In the genomic region with DNA sequence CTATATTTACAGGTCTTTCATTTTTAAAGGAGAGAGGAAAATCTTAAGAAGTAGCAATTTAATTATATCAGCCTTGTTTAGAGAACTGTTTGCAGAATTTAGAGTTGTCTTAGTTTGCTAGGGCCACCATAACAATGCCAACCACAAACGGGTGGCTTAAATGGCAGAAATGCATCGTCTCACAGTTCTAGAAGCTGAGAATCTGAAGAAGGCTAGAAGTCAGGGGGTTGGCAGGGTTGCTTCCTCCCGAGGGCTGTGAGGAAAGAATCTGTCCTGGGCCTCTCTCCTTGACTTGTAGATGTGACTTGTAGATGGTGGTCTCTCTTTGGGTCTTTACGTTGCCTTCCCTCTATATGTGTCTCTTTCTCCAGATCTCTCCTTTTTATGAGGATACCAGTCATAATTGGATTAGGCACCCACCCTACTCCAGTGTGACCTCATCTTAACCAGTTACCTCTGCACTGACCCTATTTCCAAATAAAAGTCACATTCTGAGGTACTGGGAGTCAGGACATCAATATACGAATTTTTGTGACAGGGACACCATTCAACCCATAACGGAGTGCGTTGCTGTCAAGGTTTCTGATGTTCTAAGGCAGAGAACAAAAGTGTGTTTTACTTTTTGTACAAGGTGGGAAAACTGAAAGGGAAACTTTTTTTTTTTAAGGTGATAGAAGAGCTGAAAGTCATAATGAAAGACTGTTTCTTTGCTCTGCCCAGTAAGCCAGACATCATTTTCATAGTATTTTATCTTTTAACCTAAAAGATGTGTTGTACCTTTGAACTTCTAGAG, we compare ENCODE assay signal across 15 cellular contexts.
DNase-seq lines count a peak whose midpoint lies in the region; ATAC-seq, FAIRE-seq and TF ChIP-seq lines count a peak whose summit lies in the region.
"Had no signal": no experiment of that assay in that cellular context is flagged by ENCODE, and none has a peak within 500 bp of the region (broad histone marks: within the 10 kb centered on the region; RNA-seq: fewer than 3 reads in every experiment).

No MANE protein-coding gene starts in this region.

- intact Hi-C loops in upper lobe of right lung (cut with DNase I), result no loop called here
- intact Hi-C loops in pancreas (cut with DNase I), result no loop called here

- H3K4me3 ChIP-seq in upper lobe of right lung (no peak overlapping the region), pancreas (no peak overlapping the region), right atrium auricular region (no peak overlapping the region)
- H3K4me3 ChIP-seq: vagina had no signal

- 78 to 89% methylated on average over 7 of the region's 7 CpGs for WGBS in pancreas, 2 donors

- H3K27ac ChIP-seq in upper lobe of right lung (no peak overlapping the region), pancreas (no peak overlapping the region), right atrium auricular region (no peak overlapping the region)
- H3K27ac ChIP-seq: vagina, VCaP had no signal

- H3K9me3 Mint-ChIP-seq in activated naive CD8-positive, alpha-beta T cell treated with anti-CD3 and anti-CD28 coated beads, Interleukin-2, amount 50 U/mL, for 24 hours, result no peaks in the 10 kb centered on the region

- peaks cover 39% of the 10 kb centered on the region for H3K4me1 Mint-ChIP-seq in activated naive CD8-positive, alpha-beta T cell treated with anti-CD3 and anti-CD28 coated beads, Interleukin-2, amount 50 U/mL, for 24 hours

- ATAC-seq in GM18517 (IDR thresholded peaks at IDR 0.05; ENCODE audit: unreplicated experiment) (peak; percentile 86), GM21381 (IDR thresholded peaks at IDR 0.05; ENCODE audit: unreplicated experiment) (peak; percentile 80), HG03196 (IDR thresholded peaks at IDR 0.05; ENCODE audit: unreplicated experiment) (peak; percentile 78), upper lobe of right lung (no peak), pancreas (no peak)
- peak; percentile 35 for ATAC-seq in activated naive CD8-positive, alpha-beta T cell treated with anti-CD3 and anti-CD28 coated beads, Interleukin-2, amount 50 U/mL, for 24 hours
- ATAC-seq: Panc1 had no signal

- no peaks in the 10 kb centered on the region for H3K4me1 ChIP-seq in upper lobe of right lung
- H3K4me1 ChIP-seq in pancreas, result no peaks in the 10 kb centered on the region
- H3K4me1 ChIP-seq in right atrium auricular region, result no peaks in the 10 kb centered on the region
- H3K4me1 ChIP-seq: vagina had no signal

- DNase-seq in activated naive CD8-positive, alpha-beta T cell treated with anti-CD3 and anti-CD28 coated beads, Interleukin-2, amount 50 U/mL, for 24 hours, result no peak
- DNase-seq in upper lobe of right lung (no peak), pancreas (no peak), right atrium auricular region (ENCODE audit: low spot score) (no peak), GM13977 (ENCODE audit: low spot score) (no peak)
- DNase-seq: amygdala, Calu3, NCI-H187 had no signal

- peak overlapping the region; percentile 49 for H3K4me3 Mint-ChIP-seq in activated naive CD8-positive, alpha-beta T cell treated with anti-CD3 and anti-CD28 coated beads, Interleukin-2, amount 50 U/mL, for 24 hours

- no peaks in the 10 kb centered on the region for H3K27me3 Mint-ChIP-seq in activated naive CD8-positive, alpha-beta T cell treated with anti-CD3 and anti-CD28 coated beads, Interleukin-2, amount 50 U/mL, for 24 hours

- H3K27me3 ChIP-seq in upper lobe of right lung (no peaks in the 10 kb centered on the region), pancreas (no peaks in the 10 kb centered on the region), right atrium auricular region (no peaks in the 10 kb centered on the region)
- H3K27me3 ChIP-seq: vagina had no signal

- peak overlapping the region; percentile 35 for H3K27ac Mint-ChIP-seq in activated naive CD8-positive, alpha-beta T cell treated with anti-CD3 and anti-CD28 coated beads, Interleukin-2, amount 50 U/mL, for 24 hours

- H3K9me3 ChIP-seq in upper lobe of right lung (no peaks in the 10 kb centered on the region), pancreas (no peaks in the 10 kb centered on the region), right atrium auricular region (no peaks in the 10 kb centered on the region)
- H3K9me3 ChIP-seq: vagina had no signal

- no peak for FAIRE-seq in pancreas (lab: Jason Lieb, UNC)
- FAIRE-seq: endothelial cell of umbilical vein had no signal

- no peak for TF ChIP-seq CTCF in upper lobe of right lung (IDR thresholded peaks at IDR 0.05)
- TF ChIP-seq CTCF in pancreas (IDR thresholded peaks at IDR 0.05), result no peak
- TF ChIP-seq CTCF in right atrium auricular region (IDR thresholded peaks at IDR 0.05), result no peak
- no peak for TF ChIP-seq CTCF in GM13977 (IDR thresholded peaks at IDR 0.05; ENCODE audit: extremely low read depth, insufficient read depth, missing control alignments)

- H3K36me3 Mint-ChIP-seq in activated naive CD8-positive, alpha-beta T cell treated with anti-CD3 and anti-CD28 coated beads, Interleukin-2, amount 50 U/mL, for 24 hours (ENCODE audit: low read depth), result peaks cover 34% of the 10 kb centered on the region

- in situ Hi-C loops in GM13977 (cut with MboI; ENCODE audit: low pct_unique_long_range_greater_than_20kb, low sequenced_read_pairs, unreplicated experiment), result no loop called here

- no peaks in the 10 kb centered on the region for H3K36me3 ChIP-seq in upper lobe of right lung
- no peaks in the 10 kb centered on the region for H3K36me3 ChIP-seq in pancreas
- no peaks in the 10 kb centered on the region for H3K36me3 ChIP-seq in right atrium auricular region

Comparison
In these comparisons a context has a peak if more than half of its experiments do, and no peak if none do; other contexts are left out.
1. ATAC-seq: peak in GM18517 (single experiment), GM21381 (single experiment), HG03196 (single experiment) and activated naive CD8-positive, alpha-beta T cell treated with anti-CD3 and anti-CD28 coated beads, Interleukin-2, amount 50 U/mL, for 24 hours (single experiment); none in upper lobe of right lung (single experiment) and pancreas (0 of 4).